In the genomic region with DNA sequence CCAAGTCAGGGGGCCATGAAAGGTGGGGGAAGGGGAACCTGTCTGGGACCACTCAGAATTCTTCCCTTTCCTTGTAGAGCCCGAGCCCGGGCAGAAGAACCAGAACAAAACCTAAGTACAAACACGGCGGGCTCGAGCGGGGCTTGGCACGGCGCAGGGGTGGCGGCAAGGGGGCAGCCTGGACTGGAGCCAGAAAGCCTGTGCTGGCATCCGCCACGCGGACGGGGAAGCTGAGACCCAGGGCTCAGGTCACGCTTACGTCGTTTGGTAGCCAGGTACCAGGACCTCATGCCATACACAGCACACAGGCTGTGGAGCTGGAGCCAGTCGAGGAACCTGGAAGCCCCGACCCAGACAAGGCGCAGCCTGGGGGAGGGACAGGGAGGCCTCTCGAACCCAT, we compare ENCODE assay signal across 13 cellular contexts. TPM values are rescaled to one million over a fixed set of nuclear protein-coding genes. Genes with fewer than 3 reads are reported as not detected.
DNase-seq lines count a peak whose midpoint lies in the region; ATAC-seq and TF ChIP-seq lines count a peak whose summit lies in the region.
"Had no signal": no experiment of that assay in that cellular context is flagged by ENCODE, and none has a peak within 500 bp of the region (broad histone marks: within the 10 kb centered on the region; RNA-seq: fewer than 3 reads in every experiment).

No MANE protein-coding gene starts in this region.

- peak overlapping the region; percentile 26 for H3K18ac ChIP-seq in trophoblast cell (ENCODE audit: low read length)

- H4K91ac ChIP-seq in trophoblast cell (ENCODE audit: low read depth, low read length): peak overlapping the region; percentile 33

- no peak overlapping the region for H4K12ac ChIP-seq in trophoblast cell (ENCODE audit: low read depth, low read length)

- no peak overlapping the region for H3K23ac ChIP-seq in trophoblast cell (ENCODE audit: low read length)

- ATAC-seq in SK-N-SH treated with all-trans-retinoic acid at 6 μM for 48 hours (peak; percentile 6; the same call in 2 of the 3 replicates), GM21717 (IDR thresholded peaks at IDR 0.05; ENCODE audit: unreplicated experiment) (no peak), HG02623 (IDR thresholded peaks at IDR 0.05; ENCODE audit: unreplicated experiment) (no peak)

- H3K14ac ChIP-seq in trophoblast cell (ENCODE audit: low read length): peak overlapping the region; percentile 55

- H4K20me1 ChIP-seq in BLaER1: peaks cover 15% of the 10 kb centered on the region; the same call in 1 of the 2 replicates

- H3K4me3 ChIP-seq in BLaER1: no peak overlapping the region
- H3K4me3 ChIP-seq in trophoblast cell (ENCODE audit: low read depth, low read length): no peak overlapping the region
- H3K4me3 ChIP-seq: GM23248, HAP-1 had no signal

- H3K27me3 ChIP-seq in BLaER1 (no peaks in the 10 kb centered on the region), trophoblast cell (ENCODE audit: insufficient read depth, low read length) (no peaks in the 10 kb centered on the region)
- H3K27me3 ChIP-seq: BE2C had no signal

- peak overlapping the region; percentile 55 for H2AK5ac ChIP-seq in trophoblast cell (ENCODE audit: low read length)

- H2AFZ ChIP-seq in trophoblast cell (ENCODE audit: insufficient read depth, low read length, poor library complexity): no peak overlapping the region
- H2AFZ ChIP-seq: GM23248 had no signal

- H3K9ac ChIP-seq in BLaER1: no peak overlapping the region
- no peak overlapping the region for H3K9ac ChIP-seq in trophoblast cell (ENCODE audit: low read length)
- H3K9ac ChIP-seq: GM23248 had no signal

- H3K4me1 ChIP-seq in BLaER1 (peaks cover 99% of the 10 kb centered on the region), trophoblast cell (ENCODE audit: control insufficient read depth in 1 of 2, insufficient read depth in 2 of 2, low read length in 2 of 2) (peaks cover 17 to 19% of the 10 kb centered on the region in 2 experiments)

- no peak overlapping the region for H2BK120ac ChIP-seq in trophoblast cell (ENCODE audit: insufficient read depth, low read length, poor library complexity)

- H3K36me3 ChIP-seq in BLaER1 (peaks cover 16% of the 10 kb centered on the region; the same call in 1 of the 2 replicates), trophoblast cell (ENCODE audit: control insufficient read depth in 1 of 2, insufficient read depth in 2 of 2, low read length in 2 of 2) (peaks cover 0 to 2% of the 10 kb centered on the region in 2 experiments)
- H3K36me3 ChIP-seq: BE2C, HAP-1 had no signal

- no peaks in the 10 kb centered on the region for H3K79me1 ChIP-seq in trophoblast cell (ENCODE audit: low read length)

- no peaks in the 10 kb centered on the region for H3K79me2 ChIP-seq in trophoblast cell (ENCODE audit: control insufficient read depth, insufficient read depth, low read length, poor library complexity)

- no peak overlapping the region for H4K8ac ChIP-seq in trophoblast cell (ENCODE audit: low read depth, low read length)

- H3K4ac ChIP-seq in trophoblast cell (ENCODE audit: low read depth, low read length): no peak overlapping the region

- H3K9me3 ChIP-seq in BLaER1 (no peaks in the 10 kb centered on the region), trophoblast cell (ENCODE audit: insufficient read depth, low read depth, low read length) (no peaks in the 10 kb centered on the region)
- H3K9me3 ChIP-seq: BE2C, HAP-1 had no signal

- H3K4me2 ChIP-seq in BLaER1 (peak overlapping the region; percentile 86; the same call in 1 of the 2 replicates), trophoblast cell (ENCODE audit: low read length) (no peak overlapping the region)

- no CpG with 5 or more reads among the region's 20 CpGs for WGBS in trophoblast cell (ENCODE audit: extremely low coverage, insufficient coverage, insufficient read length)

- no peak overlapping the region for H2BK5ac ChIP-seq in trophoblast cell (ENCODE audit: low read depth, low read length, poor library complexity)

- DNase-seq in NCI-H69 (lab: John Stamatoyannopoulos, UW): peak; percentile 31
- no peak for DNase-seq in trophoblast cell
- DNase-seq in NCI-H2171 treated with DMSO at 0.1 percent for 48 hours (lab: John Stamatoyannopoulos, UW): no peak
- DNase-seq: CD4-positive, alpha-beta T cell; GM23248 had no signal

- no peak overlapping the region for H2BK12ac ChIP-seq in trophoblast cell (ENCODE audit: low read length)

- H3K27ac ChIP-seq in BLaER1 (no peak overlapping the region), trophoblast cell (ENCODE audit: low read depth, low read length) (no peak overlapping the region)
- H3K27ac ChIP-seq: C4-2B, GM23248, HL-60 had no signal

TF ChIP-seq in SK-N-SH treated with all-trans-retinoic acid at 6 μM for 48 hours, 23 proteins besides CTCF, POLR2A, EP300 and RAD21:
- TF ChIP-seq ZNF70 (CRISPR knock-in tag; IDR thresholded peaks at IDR 0.05): no peak
- no peak for TF ChIP-seq TCF4 (CRISPR knock-in tag; IDR thresholded peaks at IDR 0.05; ENCODE audit: borderline replicate concordance)
- no peak for TF ChIP-seq TOX (CRISPR knock-in tag; IDR thresholded peaks at IDR 0.05; ENCODE audit: borderline replicate concordance)
- TF ChIP-seq SNAI2 (CRISPR knock-in tag; IDR thresholded peaks at IDR 0.05): no peak
- no peak for TF ChIP-seq ZFP3 (CRISPR knock-in tag; IDR thresholded peaks at IDR 0.05)
- TF ChIP-seq ZNF565 (CRISPR knock-in tag; conservative IDR thresholded peaks at IDR 0.05; ENCODE audit: low read depth): no peak
- TF ChIP-seq, protein P1, sequence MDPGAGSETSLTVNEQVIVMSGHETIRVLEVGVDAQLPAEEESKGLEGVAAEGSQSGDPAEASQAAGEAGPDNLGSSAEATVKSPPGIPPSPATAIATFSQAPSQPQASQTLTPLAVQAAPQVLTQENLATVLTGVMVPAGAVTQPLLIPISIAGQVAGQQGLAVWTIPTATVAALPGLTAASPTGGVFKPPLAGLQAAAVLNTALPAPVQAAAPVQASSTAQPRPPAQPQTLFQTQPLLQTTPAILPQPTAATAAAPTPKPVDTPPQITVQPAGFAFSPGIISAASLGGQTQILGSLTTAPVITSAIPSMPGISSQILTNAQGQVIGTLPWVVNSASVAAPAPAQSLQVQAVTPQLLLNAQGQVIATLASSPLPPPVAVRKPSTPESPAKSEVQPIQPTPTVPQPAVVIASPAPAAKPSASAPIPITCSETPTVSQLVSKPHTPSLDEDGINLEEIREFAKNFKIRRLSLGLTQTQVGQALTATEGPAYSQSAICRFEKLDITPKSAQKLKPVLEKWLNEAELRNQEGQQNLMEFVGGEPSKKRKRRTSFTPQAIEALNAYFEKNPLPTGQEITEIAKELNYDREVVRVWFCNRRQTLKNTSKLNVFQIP (CRISPR knock-in tag; IDR thresholded peaks at IDR 0.05; ENCODE audit: borderline replicate concordance, low read depth): no peak
- TF ChIP-seq, protein P2, sequence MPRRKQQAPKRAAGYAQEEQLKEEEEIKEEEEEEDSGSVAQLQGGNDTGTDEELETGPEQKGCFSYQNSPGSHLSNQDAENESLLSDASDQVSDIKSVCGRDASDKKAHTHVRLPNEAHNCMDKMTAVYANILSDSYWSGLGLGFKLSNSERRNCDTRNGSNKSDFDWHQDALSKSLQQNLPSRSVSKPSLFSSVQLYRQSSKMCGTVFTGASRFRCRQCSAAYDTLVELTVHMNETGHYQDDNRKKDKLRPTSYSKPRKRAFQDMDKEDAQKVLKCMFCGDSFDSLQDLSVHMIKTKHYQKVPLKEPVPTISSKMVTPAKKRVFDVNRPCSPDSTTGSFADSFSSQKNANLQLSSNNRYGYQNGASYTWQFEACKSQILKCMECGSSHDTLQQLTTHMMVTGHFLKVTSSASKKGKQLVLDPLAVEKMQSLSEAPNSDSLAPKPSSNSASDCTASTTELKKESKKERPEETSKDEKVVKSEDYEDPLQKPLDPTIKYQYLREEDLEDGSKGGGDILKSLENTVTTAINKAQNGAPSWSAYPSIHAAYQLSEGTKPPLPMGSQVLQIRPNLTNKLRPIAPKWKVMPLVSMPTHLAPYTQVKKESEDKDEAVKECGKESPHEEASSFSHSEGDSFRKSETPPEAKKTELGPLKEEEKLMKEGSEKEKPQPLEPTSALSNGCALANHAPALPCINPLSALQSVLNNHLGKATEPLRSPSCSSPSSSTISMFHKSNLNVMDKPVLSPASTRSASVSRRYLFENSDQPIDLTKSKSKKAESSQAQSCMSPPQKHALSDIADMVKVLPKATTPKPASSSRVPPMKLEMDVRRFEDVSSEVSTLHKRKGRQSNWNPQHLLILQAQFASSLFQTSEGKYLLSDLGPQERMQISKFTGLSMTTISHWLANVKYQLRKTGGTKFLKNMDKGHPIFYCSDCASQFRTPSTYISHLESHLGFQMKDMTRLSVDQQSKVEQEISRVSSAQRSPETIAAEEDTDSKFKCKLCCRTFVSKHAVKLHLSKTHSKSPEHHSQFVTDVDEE (CRISPR knock-in tag; IDR thresholded peaks at IDR 0.05): no peak
- no peak for TF ChIP-seq GLIS3 (CRISPR knock-in tag; IDR thresholded peaks at IDR 0.05)
TF ChIP-seq in SK-N-SH treated with all-trans-retinoic acid at 6 μM for 48 hours: peak in this region for 0.

RNA-seq across cellular contexts. Expression of a gene that starts 6.6 kb away (rescaled TPM):
- polyA plus RNA-seq in trophoblast cell (2013): 5.2 and 5.3 TPM in 2 replicates

RNA-seq across cellular contexts. Expression of a gene that starts 37.0 kb away (rescaled TPM):
- 5.6 and 6.0 TPM in 2 replicates for polyA plus RNA-seq in trophoblast cell (2013)
